Comparison of ENCODE assay signal across 18 cellular contexts in the genomic region with DNA sequence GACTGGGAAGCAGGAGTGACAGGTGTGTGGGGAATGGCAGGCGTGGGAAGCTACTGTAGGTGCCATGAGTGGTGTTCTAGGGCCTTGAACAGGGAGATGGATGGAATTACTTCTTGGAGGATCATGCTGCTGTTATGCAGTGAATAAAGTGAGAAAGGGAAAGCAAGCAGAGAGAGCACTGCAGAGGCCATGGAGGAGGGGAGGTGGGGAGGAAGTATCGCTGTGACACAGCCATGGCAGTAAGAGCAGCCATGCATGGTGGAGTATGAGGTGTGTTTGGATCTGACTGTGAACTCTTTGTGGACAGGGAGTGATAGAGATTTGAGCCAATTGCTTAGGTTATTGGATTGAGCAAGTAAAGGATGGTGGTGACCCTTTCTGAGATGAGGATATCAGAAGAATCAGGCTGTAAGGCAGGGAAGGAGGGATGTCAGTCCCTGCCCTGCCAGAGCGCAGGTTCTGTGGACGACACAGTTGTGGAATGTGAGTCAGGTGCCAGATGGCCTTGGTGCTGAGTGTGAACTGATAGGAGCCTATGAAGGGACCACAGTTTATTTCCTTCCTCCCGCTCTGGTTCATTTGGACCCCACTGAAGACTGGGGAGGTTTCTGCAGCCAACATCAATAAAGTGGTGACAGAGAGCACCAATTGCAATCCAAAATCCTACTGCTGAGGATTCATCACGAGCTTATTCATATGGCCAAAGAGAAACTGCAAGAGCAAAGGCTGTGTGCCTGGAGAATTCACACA.
DNase-seq lines count a peak whose midpoint lies in the region; ATAC-seq and TF ChIP-seq lines count a peak whose summit lies in the region.
"Had no signal": no experiment of that assay in that cellular context is flagged by ENCODE, and none has a peak within 500 bp of the region (broad histone marks: within the 10 kb centered on the region; RNA-seq: fewer than 3 reads in every experiment).

No MANE protein-coding gene starts in this region.

- TF ChIP-seq CTCF in heart left ventricle (IDR thresholded peaks at IDR 0.05) (no peak), nephron (IDR thresholded peaks at IDR 0.05; ENCODE audit: unreplicated experiment in 3 of 3) (no peak)

- WGBS in heart left ventricle, 4 donors, result 47 to 56% (median 48%) methylated on average over 6 of the region's 6 CpGs

- H3K27ac ChIP-seq in heart left ventricle, result peak overlapping the region in 3 of 12 donors; percentile 7 to 46 (median 26)
- H3K27ac ChIP-seq: A549, HL-60 had no signal

- intact Hi-C loops in Right ventricle myocardium inferior (cut with DNase I), result loop anchor here (10.0 kb wide), 1 partner anchor 81 kb away; no protein-coding TSS in a partner anchor
- intact Hi-C loops in cardiac septum (cut with DNase I), result no loop called here
- intact Hi-C loops in heart left ventricle (cut with DNase I), result loop anchor here in 2 of 10 donors (5.0 kb wide), 2 partner anchors 123 to 1118 kb away; no protein-coding TSS in a partner anchor

- no peaks in the 10 kb centered on the region for H3K36me3 ChIP-seq in heart left ventricle

- DNase-seq in Right ventricle myocardium inferior (ENCODE audit: missing footprints), result no peak
- DNase-seq in cardiac septum (ENCODE audit: low spot score), result no peak
- peak in 3 of 5 donors; percentile 29 to 59 (median 41) for DNase-seq in heart left ventricle
- no peak for DNase-seq in stimulated activated CD4-positive, alpha-beta T cell treated with anti-CD3 and anti-CD28 coated beads, Interleukin-12 subunit alpha, Interleukin-12 subunit beta, amount 100 ng/mL, for 4 hours
- DNase-seq in effector CD8-positive, alpha-beta T cell (lab: John Stamatoyannopoulos, UW), result no peak
- DNase-seq in HuH-7 (ENCODE audit: low spot score), result no peak
- DNase-seq in activated naive CD4-positive, alpha-beta T cell treated with Interleukin-2 at 50 U/mL for 16 hours, result no peak
- DNase-seq: CD4-positive, CD25-positive, alpha-beta regulatory T cell; DMS79; HFFc6; KG1; NCI-H1105 treated with DMSO at 0.1 percent for 48 hours; NCI-H187; NCI-H510A; SIG-M5 had no signal

- peaks cover 3% of the 10 kb centered on the region for H3K27me3 Mint-ChIP-seq in nephron (ENCODE audit: low read depth)
- H3K27me3 Mint-ChIP-seq: CD4-positive, CD25-positive, alpha-beta regulatory T cell had no signal

- peaks cover 0 to 4% (median 0%) of the 10 kb centered on the region in 12 donors for H3K9me3 ChIP-seq in heart left ventricle
- H3K9me3 ChIP-seq: A549 had no signal

- peaks cover 86% of the 10 kb centered on the region for H3K4me1 Mint-ChIP-seq in nephron
- H3K4me1 Mint-ChIP-seq: CD4-positive, CD25-positive, alpha-beta regulatory T cell had no signal

- peak; percentile 68 for ATAC-seq in Right ventricle myocardium inferior
- ATAC-seq in heart left ventricle, result peak in 3 of 4 donors; percentile 54 to 66 (median 62)
- ATAC-seq: A549 had no signal

- TF ChIP-seq POLR2A in heart left ventricle (IDR thresholded peaks at IDR 0.05), result no peak

- H3K27ac Mint-ChIP-seq in nephron, result peak overlapping the region; percentile 89 to 94 (median 94)
- H3K27ac Mint-ChIP-seq: CD4-positive, CD25-positive, alpha-beta regulatory T cell; HFFc6 had no signal

- H3K36me3 Mint-ChIP-seq in nephron (ENCODE audit: low read depth), result no peaks in the 10 kb centered on the region
- H3K36me3 Mint-ChIP-seq: CD4-positive, CD25-positive, alpha-beta regulatory T cell had no signal

- no peaks in the 10 kb centered on the region for H3K27me3 ChIP-seq in heart left ventricle

- peaks cover 5% of the 10 kb centered on the region for H3K9me3 Mint-ChIP-seq in nephron
- H3K9me3 Mint-ChIP-seq: HFFc6 had no signal

- no peak overlapping the region for H3K4me3 ChIP-seq in heart left ventricle
- H3K4me3 ChIP-seq: A549 had no signal

- peak overlapping the region in 1 of 3 experiments; percentile 9 for H3K4me3 Mint-ChIP-seq in nephron
- H3K4me3 Mint-ChIP-seq: CD4-positive, CD25-positive, alpha-beta regulatory T cell; HFFc6 had no signal

- H3K4me1 ChIP-seq in heart left ventricle, result peaks cover 0 to 63% (median 28%) of the 10 kb centered on the region in 12 donors
- H3K4me1 ChIP-seq: A549 had no signal

Comparison
In these comparisons a context has a peak if more than half of its experiments do, and no peak if none do; other contexts are left out.
1. DNase-seq: peak in heart left ventricle (3 of 5); none in Right ventricle myocardium inferior (single experiment), cardiac septum (single experiment), stimulated activated CD4-positive, alpha-beta T cell treated with anti-CD3 and anti-CD28 coated beads, Interleukin-12 subunit alpha, Interleukin-12 subunit beta, amount 100 ng/mL, for 4 hours (single experiment), effector CD8-positive, alpha-beta T cell (single experiment), HuH-7 (single experiment) and activated naive CD4-positive, alpha-beta T cell treated with Interleukin-2 at 50 U/mL for 16 hours (single experiment).